2 cellular contexts compared by ENCODE assay signal in genomic region chr11:841981-842369, GRCh38.
TF ChIP-seq lines count a peak whose summit lies in the region.

No MANE protein-coding gene starts in this region.

TF ChIP-seq in GM12878, 131 proteins besides CTCF, POLR2A, EP300 and RAD21:
- TF ChIP-seq ZNF207 (IDR thresholded peaks at IDR 0.05; ENCODE audit: borderline replicate concordance): no peak

TF ChIP-seq in liver, 16 proteins besides CTCF, POLR2A, EP300 and RAD21:
- TF ChIP-seq FOXA1 (IDR thresholded peaks at IDR 0.05) (no peak), HNF4A (conservative IDR thresholded peaks at IDR 0.05) (no peak), JUND (IDR thresholded peaks at IDR 0.05) (no peak), TAF1 (conservative IDR thresholded peaks at IDR 0.05) (no peak), ATF3 (IDR thresholded peaks at IDR 0.05) (no peak), MAX (IDR thresholded peaks at IDR 0.05) (no peak), HNF4G (IDR thresholded peaks at IDR 0.05) (no peak), NR2F2 (IDR thresholded peaks at IDR 0.05) (no peak), GABPA (IDR thresholded peaks at IDR 0.05 in 1 of 2, conservative IDR thresholded peaks at IDR 0.05 in 1 of 2) (no peak), ZBTB33 (IDR thresholded peaks at IDR 0.05) (no peak), REST (IDR thresholded peaks at IDR 0.05) (no peak), EGR1 (IDR thresholded peaks at IDR 0.05; ENCODE audit: low read depth in 2 of 2) (no peak), FOXA2 (IDR thresholded peaks at IDR 0.05) (no peak), YY1 (IDR thresholded peaks at IDR 0.05) (no peak), RXRA (IDR thresholded peaks at IDR 0.05) (no peak)
